In the genomic region with DNA sequence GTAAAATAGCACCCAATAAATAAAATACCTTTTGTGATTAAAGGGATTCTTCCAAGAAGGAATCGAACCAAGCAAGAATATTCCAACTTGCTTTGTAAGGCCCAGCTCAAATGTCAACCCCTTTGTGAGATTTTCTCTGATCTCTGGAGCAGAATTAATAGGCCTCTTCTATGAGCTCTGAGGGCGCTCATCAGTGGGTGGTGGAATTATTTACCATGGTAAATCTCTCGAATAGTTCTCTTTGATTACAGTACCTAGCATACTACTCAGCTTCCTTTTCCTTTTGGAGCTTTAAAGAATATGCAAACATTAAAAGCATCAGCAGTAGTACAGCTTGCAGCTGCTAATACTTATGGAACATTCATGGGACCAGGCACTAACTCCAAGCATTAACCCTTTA, we compare ENCODE assay signal across 15 cellular contexts. TPM values are rescaled to one million over a fixed set of nuclear protein-coding genes. Genes with fewer than 3 reads are reported as not detected.
DNase-seq lines count a peak whose midpoint lies in the region; ATAC-seq and TF ChIP-seq lines count a peak whose summit lies in the region.
"Had no signal": no experiment of that assay in that cellular context is flagged by ENCODE, and none has a peak within 500 bp of the region (broad histone marks: within the 10 kb centered on the region; RNA-seq: fewer than 3 reads in every experiment).

No MANE protein-coding gene starts in this region.

- H3K4me1 ChIP-seq in smooth muscle cell (ENCODE audit: low read depth), result peaks cover 14% of the 10 kb centered on the region
- H3K4me1 ChIP-seq: SJCRH30 had no signal

- H3F3A ChIP-seq in neural cell (ENCODE audit: insufficient read depth, low read length, poor library complexity, severe bottlenecking) (no peaks in the 10 kb centered on the region), smooth muscle cell (ENCODE audit: low read depth) (no peaks in the 10 kb centered on the region)

- H3K27me3 ChIP-seq in neural cell (ENCODE audit: insufficient read depth, low read depth, low read length) (no peaks in the 10 kb centered on the region), smooth muscle cell (ENCODE audit: low read depth) (no peaks in the 10 kb centered on the region)

- H3K4me2 ChIP-seq in neural cell (ENCODE audit: low read length) (peak overlapping the region; percentile 62), smooth muscle cell (no peak overlapping the region)

- H3K9me3 ChIP-seq in neural cell (ENCODE audit: low read length) (no peaks in the 10 kb centered on the region), smooth muscle cell (replicated peaks; ENCODE audit: low read depth) (no peaks in the 10 kb centered on the region)
- H3K9me3 ChIP-seq: SJCRH30 had no signal

- TF ChIP-seq CTCF in neural cell (IDR thresholded peaks at IDR 0.05; ENCODE audit: poor library complexity, severe bottlenecking) (no peak), smooth muscle cell (IDR thresholded peaks at IDR 0.05; ENCODE audit: borderline replicate concordance, insufficient read depth, poor library complexity, severe bottlenecking) (no peak)

- no peak for ATAC-seq in left ventricle myocardium superior

- TF ChIP-seq EP300 in neural cell (conservative IDR thresholded peaks at IDR 0.05; ENCODE audit: poor library complexity, severe bottlenecking), result no peak

- DNase-seq in DMS79 treated with DMSO at 0.1 percent for 48 hours (lab: John Stamatoyannopoulos, UW) (peak; percentile 67), NCI-H1417 (lab: John Stamatoyannopoulos, UW) (peak; percentile 29 to 83 (median 48)), SW480 (ENCODE audit: low spot score) (peak; percentile 68), smooth muscle cell (lab: John Stamatoyannopoulos, UW; ENCODE audit: unreplicated experiment) (no peak), A172 (ENCODE audit: low spot score) (no peak), left ventricle myocardium superior (no peak)
- DNase-seq: CD8-positive, alpha-beta memory T cell; Karpas-422; MM.1S; NCI-H1105; NCI-H2029; SJCRH30 had no signal

- no peak overlapping the region for H3K9ac ChIP-seq in neural cell (ENCODE audit: low read length)
- H3K9ac ChIP-seq in smooth muscle cell (ENCODE audit: low read depth), result no peak overlapping the region

- H2AFZ ChIP-seq in neural cell (ENCODE audit: low read depth, low read length) (no peak overlapping the region), smooth muscle cell (ENCODE audit: low read depth) (no peak overlapping the region)

- H4K20me1 ChIP-seq in neural cell (ENCODE audit: insufficient read depth) (peaks cover 5% of the 10 kb centered on the region), smooth muscle cell (ENCODE audit: low read depth) (no peaks in the 10 kb centered on the region)

- H3K27ac ChIP-seq in neural cell (ENCODE audit: low read length) (peak overlapping the region; percentile 37), smooth muscle cell (ENCODE audit: low read depth) (no peak overlapping the region)
- H3K27ac ChIP-seq: RWPE1, SJCRH30 had no signal

- H3K9me2 ChIP-seq in neural cell (ENCODE audit: insufficient read depth, low read length), result no peaks in the 10 kb centered on the region

- peaks cover 52% of the 10 kb centered on the region for H3K79me2 ChIP-seq in neural cell (replicated peaks; ENCODE audit: insufficient read depth, low read length)
- H3K79me2 ChIP-seq in smooth muscle cell (ENCODE audit: low read depth), result no peaks in the 10 kb centered on the region

- WGBS in smooth muscle cell (ENCODE audit: low lambda C conversion rate), result 50% methylated on average over 3 of the region's 3 CpGs

- intact Hi-C loops in left ventricle myocardium superior (cut with micrococcal nuclease), result no loop called here

- H3K36me3 ChIP-seq in neural cell (ENCODE audit: insufficient read depth, low read length) (no peaks in the 10 kb centered on the region), smooth muscle cell (ENCODE audit: low read depth) (no peaks in the 10 kb centered on the region)
- H3K36me3 ChIP-seq: SJCRH30 had no signal

- H3K4me3 ChIP-seq in neural cell (ENCODE audit: low read length) (peak overlapping the region; percentile 37), smooth muscle cell (no peak overlapping the region)
- H3K4me3 ChIP-seq: SJCRH30 had no signal

- no peak for TF ChIP-seq RAD21 in neural cell (conservative IDR thresholded peaks at IDR 0.05)

TF ChIP-seq in neural cell, 6 proteins besides CTCF, POLR2A, EP300 and RAD21:
- TF ChIP-seq POLR2AphosphoS5 (IDR thresholded peaks at IDR 0.05) (no peak), MXI1 (conservative IDR thresholded peaks at IDR 0.05; ENCODE audit: poor library complexity, severe bottlenecking) (no peak), EZH2 (IDR thresholded peaks at IDR 0.05; ENCODE audit: borderline replicate concordance, insufficient read depth, low read length, poor library complexity, severe bottlenecking) (no peak), SMC3 (conservative IDR thresholded peaks at IDR 0.05; ENCODE audit: poor library complexity) (no peak), TAF1 (IDR thresholded peaks at IDR 0.05; ENCODE audit: low read depth) (no peak)
- TF ChIP-seq, protein P1, sequence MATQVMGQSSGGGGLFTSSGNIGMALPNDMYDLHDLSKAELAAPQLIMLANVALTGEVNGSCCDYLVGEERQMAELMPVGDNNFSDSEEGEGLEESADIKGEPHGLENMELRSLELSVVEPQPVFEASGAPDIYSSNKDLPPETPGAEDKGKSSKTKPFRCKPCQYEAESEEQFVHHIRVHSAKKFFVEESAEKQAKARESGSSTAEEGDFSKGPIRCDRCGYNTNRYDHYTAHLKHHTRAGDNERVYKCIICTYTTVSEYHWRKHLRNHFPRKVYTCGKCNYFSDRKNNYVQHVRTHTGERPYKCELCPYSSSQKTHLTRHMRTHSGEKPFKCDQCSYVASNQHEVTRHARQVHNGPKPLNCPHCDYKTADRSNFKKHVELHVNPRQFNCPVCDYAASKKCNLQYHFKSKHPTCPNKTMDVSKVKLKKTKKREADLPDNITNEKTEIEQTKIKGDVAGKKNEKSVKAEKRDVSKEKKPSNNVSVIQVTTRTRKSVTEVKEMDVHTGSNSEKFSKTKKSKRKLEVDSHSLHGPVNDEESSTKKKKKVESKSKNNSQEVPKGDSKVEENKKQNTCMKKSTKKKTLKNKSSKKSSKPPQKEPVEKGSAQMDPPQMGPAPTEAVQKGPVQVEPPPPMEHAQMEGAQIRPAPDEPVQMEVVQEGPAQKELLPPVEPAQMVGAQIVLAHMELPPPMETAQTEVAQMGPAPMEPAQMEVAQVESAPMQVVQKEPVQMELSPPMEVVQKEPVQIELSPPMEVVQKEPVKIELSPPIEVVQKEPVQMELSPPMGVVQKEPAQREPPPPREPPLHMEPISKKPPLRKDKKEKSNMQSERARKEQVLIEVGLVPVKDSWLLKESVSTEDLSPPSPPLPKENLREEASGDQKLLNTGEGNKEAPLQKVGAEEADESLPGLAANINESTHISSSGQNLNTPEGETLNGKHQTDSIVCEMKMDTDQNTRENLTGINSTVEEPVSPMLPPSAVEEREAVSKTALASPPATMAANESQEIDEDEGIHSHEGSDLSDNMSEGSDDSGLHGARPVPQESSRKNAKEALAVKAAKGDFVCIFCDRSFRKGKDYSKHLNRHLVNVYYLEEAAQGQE (IDR thresholded peaks at IDR 0.05; ENCODE audit: borderline replicate concordance), result no peak

RNA-seq across cellular contexts. Expression of a gene that starts 21.9 kb away (rescaled TPM):
- polyA plus RNA-seq in neural cell, result 52.5 and 73.6 TPM in 2 replicates
- 260 and 262 TPM in 2 replicates for polyA minus RNA-seq in neural cell
- total RNA-seq in smooth muscle cell, result 3.0 and 7.1 TPM in 2 replicates
- 1.9 and 4.3 TPM in 2 replicates for polyA plus RNA-seq in smooth muscle cell
- 47.5 and 50.5 TPM in 2 replicates for total RNA-seq in A172 (2014; rRNA removed; shearing (Covaris generic))
- 1.8 TPM for total RNA-seq in left ventricle myocardium superior
- polyA plus RNA-seq: BJ had no signal

RNA-seq across cellular contexts. Expression of a gene that starts 44.4 kb away (rescaled TPM):
- not detected in 2 replicates for polyA plus RNA-seq in neural cell
- polyA minus RNA-seq in neural cell, result not detected in 2 replicates
- total RNA-seq in smooth muscle cell, result not detected in 2 replicates
- polyA plus RNA-seq in smooth muscle cell, result not detected in 2 replicates
- not detected in 2 replicates for total RNA-seq in A172 (2014; rRNA removed; shearing (Covaris generic))
- total RNA-seq in left ventricle myocardium superior, result not detected
- total RNA-seq: CD8-positive, alpha-beta memory T cell; SJCRH30 had no signal
- polyA plus RNA-seq: BJ; CD8-positive, alpha-beta memory T cell had no signal

Comparison
In these comparisons a context has a peak if more than half of its experiments do, and no peak if none do; other contexts are left out.
1. DNase-seq: peak in DMS79 treated with DMSO at 0.1 percent for 48 hours (single experiment), NCI-H1417 (3 of 3) and SW480 (single experiment); none in smooth muscle cell (single experiment), A172 (single experiment) and left ventricle myocardium superior (single experiment).